ENCODE assay signal across 8 cellular contexts in genomic region chr3:13332158-13332557, GRCh38.
DNase-seq lines count a peak whose midpoint lies in the region; ATAC-seq and TF ChIP-seq lines count a peak whose summit lies in the region.

No MANE protein-coding gene starts in this region.

- H4K91ac ChIP-seq in H9 (ENCODE audit: insufficient read length, low read depth, low read length) = no peak overlapping the region

- intact Hi-C loops in activated T-helper 2 cell treated with anti-CD3 and anti-CD28 coated beads, Interferon-gamma antibody, Interleukin-2, Interleukin-4, amounts not matched to agents 10 μg/mL and 5 μg/mL and 100 μg/mL, durations not matched to agents 14 hours and 24 hours and 36 hours (cut with micrococcal nuclease) = no loop called here

- no peak overlapping the region for H2BK15ac ChIP-seq in H9 (ENCODE audit: low read depth, low read length)

- WGBS in H9 (ENCODE audit: extremely low coverage, insufficient read length, low lambda C conversion rate) = no CpG with 5 or more reads among the region's 8 CpGs

- no peak overlapping the region for H3K14ac ChIP-seq in H9 (ENCODE audit: insufficient read depth, low read length)

- no peak overlapping the region for H2BK120ac ChIP-seq in H9 (ENCODE audit: low read depth, low read length, poor library complexity, severe bottlenecking)

- TF ChIP-seq CTCF in H9 (conservative IDR thresholded peaks at IDR 0.05) (no peak), omental fat pad (IDR thresholded peaks at IDR 0.05) (no peak)

- H3K56ac ChIP-seq in H9 (ENCODE audit: insufficient read length, low read depth, low read length) = no peak overlapping the region

- H2AFZ ChIP-seq in H9 (ENCODE audit: low read length) = no peak overlapping the region

- H3K9me3 ChIP-seq in H9 (ENCODE audit: control insufficient read depth, low read depth, low read length) = no peaks in the 10 kb centered on the region
- H3K9me3 ChIP-seq in SJCRH30 (replicated peaks) = no peaks in the 10 kb centered on the region

- peak overlapping the region; percentile 8 to 79 (median 44); a peak in 4 of 7 replicates for H3K27ac Mint-ChIP-seq in H9
- H3K27ac Mint-ChIP-seq in activated T-helper 2 cell treated with anti-CD3 and anti-CD28 coated beads, Interferon-gamma antibody, Interleukin-2, Interleukin-4, amounts not matched to agents 10 μg/mL and 5 μg/mL and 100 μg/mL, durations not matched to agents 14 hours and 24 hours and 36 hours = no peak overlapping the region

- H2AK5ac ChIP-seq in H9 (ENCODE audit: insufficient read length, low read length) = no peak overlapping the region

- no peak overlapping the region for H3K4ac ChIP-seq in H9 (ENCODE audit: low read depth, low read length)

- no peaks in the 10 kb centered on the region for H3K9me3 Mint-ChIP-seq in H9
- H3K9me3 Mint-ChIP-seq in activated T-helper 2 cell treated with anti-CD3 and anti-CD28 coated beads, Interferon-gamma antibody, Interleukin-2, Interleukin-4, amounts not matched to agents 10 μg/mL and 5 μg/mL and 100 μg/mL, durations not matched to agents 14 hours and 24 hours and 36 hours = no peaks in the 10 kb centered on the region

- H4K5ac ChIP-seq in H9 (ENCODE audit: insufficient read length, low read depth, low read length) = no peak overlapping the region

- no peak overlapping the region for H3K4me3 Mint-ChIP-seq in H9
- H3K4me3 Mint-ChIP-seq in activated T-helper 2 cell treated with anti-CD3 and anti-CD28 coated beads, Interferon-gamma antibody, Interleukin-2, Interleukin-4, amounts not matched to agents 10 μg/mL and 5 μg/mL and 100 μg/mL, durations not matched to agents 14 hours and 24 hours and 36 hours (ENCODE audit: low read depth) = no peak overlapping the region

- DNase-seq in H9 (no peak), NCI-H146 (lab: John Stamatoyannopoulos, UW) (peak; percentile 87), left kidney (ENCODE audit: low read depth, low spot score) (peak; percentile 56), omental fat pad (ENCODE audit: low spot score) (no peak), DMS79 treated with DMSO at 0.1 percent for 48 hours (lab: John Stamatoyannopoulos, UW) (no peak), SJCRH30 (no peak)
- no peak for DNase-seq in activated T-helper 2 cell treated with anti-CD3 and anti-CD28 coated beads, Interferon-gamma antibody, Interleukin-2, Interleukin-4, amounts not matched to agents 10 μg/mL and 5 μg/mL and 100 μg/mL, durations not matched to agents 14 hours and 24 hours and 36 hours (ENCODE audit: low spot score)

- H3K4me2 ChIP-seq in H9 (ENCODE audit: insufficient read depth, insufficient read length, low read length) = no peak overlapping the region

- H3K4me1 Mint-ChIP-seq in H9 = peaks cover 0 to 5% of the 10 kb centered on the region in 2 experiments; a peak in 2 of 4 replicates
- no peaks in the 10 kb centered on the region for H3K4me1 Mint-ChIP-seq in activated T-helper 2 cell treated with anti-CD3 and anti-CD28 coated beads, Interferon-gamma antibody, Interleukin-2, Interleukin-4, amounts not matched to agents 10 μg/mL and 5 μg/mL and 100 μg/mL, durations not matched to agents 14 hours and 24 hours and 36 hours (ENCODE audit: low read depth)

- no peak overlapping the region for H2BK20ac ChIP-seq in H9 (ENCODE audit: low read depth, low read length, poor library complexity, severe bottlenecking)

- ATAC-seq in GM18870 (IDR thresholded peaks at IDR 0.05; ENCODE audit: unreplicated experiment) = peak; percentile 86
- ATAC-seq in omental fat pad (ENCODE audit: low FRiP score) = no peak

- H3K4me3 ChIP-seq in SJCRH30 = no peak overlapping the region

- no peak overlapping the region for H3K18ac ChIP-seq in H9 (ENCODE audit: insufficient read length, low read depth, low read length)

- H3K27me3 Mint-ChIP-seq in H9 (ENCODE audit: low read depth) = no peaks in the 10 kb centered on the region
- H3K27me3 Mint-ChIP-seq in activated T-helper 2 cell treated with anti-CD3 and anti-CD28 coated beads, Interferon-gamma antibody, Interleukin-2, Interleukin-4, amounts not matched to agents 10 μg/mL and 5 μg/mL and 100 μg/mL, durations not matched to agents 14 hours and 24 hours and 36 hours (ENCODE audit: low read depth) = no peaks in the 10 kb centered on the region

- H2BK12ac ChIP-seq in H9 (ENCODE audit: insufficient read length, low read depth, low read length) = no peak overlapping the region

- H4K20me1 ChIP-seq in H9 (ENCODE audit: control insufficient read depth, insufficient read depth, insufficient read length) = no peaks in the 10 kb centered on the region

- H3K23me2 ChIP-seq in H9 (ENCODE audit: insufficient read length, low read depth, low read length, poor library complexity, severe bottlenecking) = no peaks in the 10 kb centered on the region

- H3K27ac ChIP-seq in H9 (ENCODE audit: insufficient read length, low read depth, low read length) (no peak overlapping the region), SJCRH30 (no peak overlapping the region)

- H3K79me2 ChIP-seq in H9 (ENCODE audit: insufficient read depth, low read length) = no peaks in the 10 kb centered on the region

- H3K79me1 ChIP-seq in H9 (ENCODE audit: insufficient read depth, low read depth, low read length, poor library complexity, severe bottlenecking) = no peaks in the 10 kb centered on the region

- no peaks in the 10 kb centered on the region for H3K36me3 ChIP-seq in SJCRH30

- peaks cover 23 to 63% (median 51%) of the 10 kb centered on the region in 3 experiments; a peak in 6 of 7 replicates for H3K36me3 Mint-ChIP-seq in H9 (ENCODE audit: insufficient read depth in 1 of 3, low read depth in 3 of 3)
- H3K36me3 Mint-ChIP-seq in activated T-helper 2 cell treated with anti-CD3 and anti-CD28 coated beads, Interferon-gamma antibody, Interleukin-2, Interleukin-4, amounts not matched to agents 10 μg/mL and 5 μg/mL and 100 μg/mL, durations not matched to agents 14 hours and 24 hours and 36 hours (ENCODE audit: low read depth) = peaks cover 85% of the 10 kb centered on the region

- no peak overlapping the region for H2BK5ac ChIP-seq in H9 (ENCODE audit: insufficient read length, low read length)

- no peak overlapping the region for H3K9ac ChIP-seq in H9 (ENCODE audit: extremely low read depth, insufficient read length, low read length)

- H3K23ac ChIP-seq in H9 (ENCODE audit: insufficient read length, low read depth, low read length) = no peak overlapping the region

- H3K27me3 ChIP-seq in H9 (ENCODE audit: insufficient read depth, low read length) (no peaks in the 10 kb centered on the region), SJCRH30 (peaks cover 22% of the 10 kb centered on the region)

- H3T11ph ChIP-seq in H9 (ENCODE audit: low read length) = no peak overlapping the region

- no peaks in the 10 kb centered on the region for H3K4me1 ChIP-seq in H9 (ENCODE audit: insufficient read depth, low read length)
- H3K4me1 ChIP-seq in SJCRH30 = no peaks in the 10 kb centered on the region

- H4K8ac ChIP-seq in H9 (replicated peaks; ENCODE audit: insufficient read length, low read depth, low read length) = no peak overlapping the region

Comparison
In these comparisons a context has a peak if more than half of its experiments do, and no peak if none do; other contexts are left out.
1. DNase-seq: peak in NCI-H146 (single experiment) and left kidney (single experiment); none in H9 (single experiment), omental fat pad (single experiment), DMS79 treated with DMSO at 0.1 percent for 48 hours (single experiment), activated T-helper 2 cell treated with anti-CD3 and anti-CD28 coated beads, Interferon-gamma antibody, Interleukin-2, Interleukin-4, amounts not matched to agents 10 μg/mL and 5 μg/mL and 100 μg/mL, durations not matched to agents 14 hours and 24 hours and 36 hours (single experiment) and SJCRH30 (0 of 2).